6 cellular contexts compared by ENCODE assay signal in the genomic region with DNA sequence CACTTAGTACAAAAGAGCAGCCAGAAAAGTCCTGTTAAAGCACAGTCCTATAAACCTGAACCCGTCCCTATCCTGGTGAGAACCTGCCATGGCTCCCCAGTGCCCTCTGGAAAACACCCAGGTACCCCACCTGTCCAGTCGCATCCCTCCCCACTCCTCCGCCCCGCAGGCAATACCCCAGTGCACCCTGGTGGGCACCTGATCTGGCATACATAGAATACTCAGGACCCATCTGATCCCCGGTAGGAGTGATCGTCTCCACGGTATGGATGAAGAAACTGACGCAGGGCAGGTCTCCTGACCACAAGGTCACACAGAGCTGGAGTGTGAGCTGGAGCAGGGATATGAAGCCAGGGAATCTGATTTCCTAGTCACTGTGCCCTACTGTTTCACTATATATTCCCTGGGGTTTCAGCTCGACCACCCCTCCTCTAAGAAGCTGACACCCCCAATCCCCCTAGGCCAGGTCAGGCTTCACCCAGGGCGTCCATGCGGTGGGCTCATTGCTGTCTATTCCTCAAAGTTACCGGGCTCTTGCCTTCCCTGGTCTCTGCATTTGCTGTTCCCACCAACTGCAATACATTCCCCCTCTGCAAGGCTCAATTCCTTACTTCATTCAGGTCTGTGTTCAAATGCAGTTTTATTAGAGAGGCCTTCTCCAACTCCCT. TPM values are rescaled to one million over a fixed set of nuclear protein-coding genes. Genes with fewer than 3 reads are reported as not detected.
DNase-seq lines count a peak whose midpoint lies in the region; ATAC-seq, FAIRE-seq and TF ChIP-seq lines count a peak whose summit lies in the region.

No MANE protein-coding gene starts in this region.

- peak overlapping the region; percentile 91 for H3K4me2 ChIP-seq in OCI-LY7 (ENCODE audit: low read length)

- intact Hi-C loops in OCI-LY7 (cut with micrococcal nuclease; ENCODE audit: unreplicated experiment) = no loop called here
- intact Hi-C loops in esophagus muscularis mucosa (cut with DNase I) = loop anchor here (2.0 kb wide), 1 partner anchor 49 kb away; no protein-coding TSS in a partner anchor

- no peaks in the 10 kb centered on the region for H3K27me3 ChIP-seq in esophagus muscularis mucosa

- peak overlapping the region; percentile 33; the same call in 1 of the 2 replicates for H2AFZ ChIP-seq in OCI-LY7 (ENCODE audit: low read length)

- no peak for TF ChIP-seq CTCF in OCI-LY7 (conservative IDR thresholded peaks at IDR 0.05; ENCODE audit: low read length)
- TF ChIP-seq CTCF in esophagus muscularis mucosa (IDR thresholded peaks at IDR 0.05) = no peak

- DNase-seq in OCI-LY7 (ENCODE audit: low spot score) (no peak), esophagus muscularis mucosa (ENCODE audit: extremely low spot score) (no peak), frontal cortex (ENCODE audit: low spot score in 2 of 2) (no peak), SKM-1 treated with dmso at 0.1 percent for 144 hours (lab: John Stamatoyannopoulos, UW; ENCODE audit: unreplicated experiment) (no peak)
- no peak for DNase-seq in stimulated activated effector memory CD8-positive, alpha-beta T cell treated with anti-CD3 and anti-CD28 coated beads, Interleukin-12 subunit alpha, Interleukin-12 subunit beta, amount 100 ng/mL, for 72 hours (ENCODE audit: low spot score in 2 of 2)

- no peak for TF ChIP-seq EP300 in esophagus muscularis mucosa (IDR thresholded peaks at IDR 0.05)

- CTCF ChIA-PET in OCI-LY7 (lab: Charles Lee; ENCODE audit: unreplicated experiment) = interaction anchor here (1.3 kb wide), 1 partner anchor 25 kb away, joined by 4 read pairs; a partner anchor contains a TSS

- no peaks in the 10 kb centered on the region for H3K9me2 ChIP-seq in OCI-LY7 (ENCODE audit: insufficient read depth, low read length)

- TF ChIP-seq POLR2A in esophagus muscularis mucosa (IDR thresholded peaks at IDR 0.05; ENCODE audit: low read depth) = no peak

- H3K36me3 ChIP-seq in OCI-LY7 (ENCODE audit: insufficient read depth, low read length) = peaks cover 25% of the 10 kb centered on the region
- H3K36me3 ChIP-seq in esophagus muscularis mucosa = peaks cover 2 to 24% (median 14%) of the 10 kb centered on the region in 4 donors

- FAIRE-seq in frontal cortex (lab: Jason Lieb, UNC) = no peak

- peak overlapping the region; percentile 87 for H3K4me3 ChIP-seq in OCI-LY7 (ENCODE audit: low read depth, low read length, poor library complexity, severe bottlenecking)
- peak overlapping the region; percentile 55 to 81 (median 70) for H3K4me3 ChIP-seq in esophagus muscularis mucosa

- WGBS in esophagus muscularis mucosa = 51% methylated on average over 10 of the region's 12 CpGs

- H3K36me3 Mint-ChIP-seq in stimulated activated effector memory CD8-positive, alpha-beta T cell treated with anti-CD3 and anti-CD28 coated beads, Interleukin-12 subunit alpha, Interleukin-12 subunit beta, amount 100 ng/mL, for 72 hours = peaks cover 85% of the 10 kb centered on the region

- POLR2A ChIA-PET in OCI-LY7 (lab: Charles Lee) = interaction anchor here (0.9 to 3.4 kb wide), 3 partner anchors 12 to 51 kb away, joined by 3 to 13 read pairs (median 4); a partner anchor contains a TSS

- peak overlapping the region; percentile 88 for H3K27ac Mint-ChIP-seq in stimulated activated effector memory CD8-positive, alpha-beta T cell treated with anti-CD3 and anti-CD28 coated beads, Interleukin-12 subunit alpha, Interleukin-12 subunit beta, amount 100 ng/mL, for 72 hours

- H3K27ac ChIP-seq in OCI-LY7 (ENCODE audit: low read depth, low read length, poor library complexity, severe bottlenecking) (peak overlapping the region; percentile 71), esophagus muscularis mucosa (replicated peaks in 1 of 4) (peak overlapping the region; percentile 89 to 95 (median 92))

- peak overlapping the region; percentile 91 for H3K4me3 Mint-ChIP-seq in stimulated activated effector memory CD8-positive, alpha-beta T cell treated with anti-CD3 and anti-CD28 coated beads, Interleukin-12 subunit alpha, Interleukin-12 subunit beta, amount 100 ng/mL, for 72 hours

- H3K4me1 ChIP-seq in OCI-LY7 (ENCODE audit: insufficient read depth, low read length, poor library complexity, severe bottlenecking) (peaks cover 29% of the 10 kb centered on the region), esophagus muscularis mucosa (peaks cover 10 to 32% (median 24%) of the 10 kb centered on the region in 4 donors)

- H4K20me1 ChIP-seq in OCI-LY7 (ENCODE audit: insufficient read depth, low read length) = no peaks in the 10 kb centered on the region

- no peak for ATAC-seq in stimulated activated effector memory CD8-positive, alpha-beta T cell treated with anti-CD3 and anti-CD28 coated beads, Interleukin-12 subunit alpha, Interleukin-12 subunit beta, amount 100 ng/mL, for 72 hours
- no peak for ATAC-seq in GM19397 (IDR thresholded peaks at IDR 0.05; ENCODE audit: unreplicated experiment)

- H3K79me2 ChIP-seq in OCI-LY7 (ENCODE audit: insufficient read depth, low read depth, low read length) = peaks cover 33% of the 10 kb centered on the region

- no TSS peak for BruUV-seq in OCI-LY7 (replicated peaks; lab: Mats Ljungman, UMichigan)

- H3K4me1 Mint-ChIP-seq in stimulated activated effector memory CD8-positive, alpha-beta T cell treated with anti-CD3 and anti-CD28 coated beads, Interleukin-12 subunit alpha, Interleukin-12 subunit beta, amount 100 ng/mL, for 72 hours = peaks cover 38% of the 10 kb centered on the region

- H3K9me3 ChIP-seq in OCI-LY7 (ENCODE audit: low read length) (no peaks in the 10 kb centered on the region), esophagus muscularis mucosa (no peaks in the 10 kb centered on the region)

- H3K9me3 Mint-ChIP-seq in stimulated activated effector memory CD8-positive, alpha-beta T cell treated with anti-CD3 and anti-CD28 coated beads, Interleukin-12 subunit alpha, Interleukin-12 subunit beta, amount 100 ng/mL, for 72 hours = no peaks in the 10 kb centered on the region

RNA-seq across cellular contexts. Expression of a gene that starts 12.6 kb away (rescaled TPM):
- total RNA-seq in OCI-LY7 (2014; rRNA removed; shearing (Covaris generic)) = 23.9 and 27.5 TPM in 2 replicates
- total RNA-seq in OCI-LY7 (2022) = 31.7 and 32.2 TPM in 2 replicates
- total RNA-seq in esophagus muscularis mucosa = 10 to 100 TPM in 3 of 4 donors, 1 to 10 TPM in 1; 8.6 to 27.7 (median 18.2) TPM
- 13.9 TPM for total RNA-seq in frontal cortex

RNA-seq across cellular contexts. Expression of a gene that starts 15.1 kb away (rescaled TPM):
- not detected in 2 replicates for total RNA-seq in OCI-LY7 (2014; rRNA removed; shearing (Covaris generic))
- total RNA-seq in OCI-LY7 (2022) = not detected in 2 replicates
- total RNA-seq in esophagus muscularis mucosa = not detected
- total RNA-seq in frontal cortex = not detected

RNA-seq across cellular contexts. Expression of a gene that starts 25.7 kb away (rescaled TPM):
- total RNA-seq in OCI-LY7 (2014; rRNA removed; shearing (Covaris generic)) = 15.7 and 24.8 TPM in 2 replicates
- total RNA-seq in OCI-LY7 (2022) = 25.1 and 26.3 TPM in 2 replicates
- total RNA-seq in esophagus muscularis mucosa = 1 to 10 TPM; 4.6 to 6.8 (median 6.0) TPM
- 8.2 TPM for total RNA-seq in frontal cortex

RNA-seq across cellular contexts. Expression of a gene that starts 26.4 kb away (rescaled TPM):
- 774 and 848 TPM in 2 replicates for total RNA-seq in OCI-LY7 (2014; rRNA removed; shearing (Covaris generic))
- total RNA-seq in OCI-LY7 (2022) (518 and 523 TPM in 2 replicates), esophagus muscularis mucosa (100 to 1,000 TPM; 107 to 167 (median 139) TPM), frontal cortex (157 TPM)

RNA-seq across cellular contexts. Expression of a gene that starts 50.1 kb away (rescaled TPM):
- 6.6 and 7.9 TPM in 2 replicates for total RNA-seq in OCI-LY7 (2014; rRNA removed; shearing (Covaris generic))
- total RNA-seq in OCI-LY7 (2022) (23.3 and 24.6 TPM in 2 replicates), esophagus muscularis mucosa (not detected), frontal cortex (0.41 TPM)
